ENCODE assay signal across 11 cellular contexts in genomic region chr18:78980777-78981651, GRCh38. TPM values are rescaled to one million over a fixed set of nuclear protein-coding genes. Genes with fewer than 3 reads are reported as not detected.
DNase-seq lines count a peak whose midpoint lies in the region; ATAC-seq and TF ChIP-seq lines count a peak whose summit lies in the region.
"Had no signal": no experiment of that assay in that cellular context is flagged by ENCODE, and none has a peak within 500 bp of the region (broad histone marks: within the 10 kb centered on the region; RNA-seq: fewer than 3 reads in every experiment).

No MANE protein-coding gene starts in this region.

- peaks cover 15% of the 10 kb centered on the region for H3K4me1 ChIP-seq in mesodermal cell (ENCODE audit: control insufficient read depth, insufficient read depth, low read length, poor library complexity, severe bottlenecking)
- H3K4me1 ChIP-seq in effector memory CD4-positive, alpha-beta T cell (ENCODE audit: control insufficient read depth, insufficient read depth, low read length, poor library complexity, severe bottlenecking): peaks cover 10% of the 10 kb centered on the region
- H3K4me1 ChIP-seq: foreskin keratinocyte had no signal

- ATAC-seq in left cardiac atrium: peak; percentile 32 to 38
- ATAC-seq in Right ventricle myocardium superior (ENCODE audit: poor library complexity): no peak
- ATAC-seq in HG03025 (IDR thresholded peaks at IDR 0.05; ENCODE audit: low FRiP score, unreplicated experiment): no peak
- ATAC-seq in HG03139 (IDR thresholded peaks at IDR 0.05; ENCODE audit: unreplicated experiment): no peak

- in situ Hi-C loops in astrocyte of the spinal cord (cut with HindIII; ENCODE audit: low sequenced_read_pairs): no loop called here

- no peaks in the 10 kb centered on the region for H3K36me3 ChIP-seq in mesodermal cell (ENCODE audit: control insufficient read depth, insufficient read depth, low read length)
- no peaks in the 10 kb centered on the region for H3K36me3 ChIP-seq in effector memory CD4-positive, alpha-beta T cell (ENCODE audit: control insufficient read depth, insufficient read depth, low read length)

- no peak for DNase-seq in left cardiac atrium
- DNase-seq in Right ventricle myocardium superior: no peak
- DNase-seq in astrocyte of the spinal cord (ENCODE audit: low read depth, low spot score): peak; percentile 25
- no peak for DNase-seq in effector memory CD4-positive, alpha-beta T cell
- no peak for DNase-seq in DMS153 treated with DMSO at 0.1 percent for 48 hours (lab: John Stamatoyannopoulos, UW; ENCODE audit: unreplicated experiment)
- DNase-seq: foreskin keratinocyte, HFFc6 had no signal

- no peaks in the 10 kb centered on the region for H3K9me3 ChIP-seq in mesodermal cell (ENCODE audit: control insufficient read depth, low read length)
- no peaks in the 10 kb centered on the region for H3K9me3 ChIP-seq in effector memory CD4-positive, alpha-beta T cell (ENCODE audit: control insufficient read depth, low read length)

- intact Hi-C loops in left cardiac atrium (cut with DNase I): loop anchor here in 1 of 2 donors (10.0 kb wide), 2 partner anchors 906 to 1076 kb away; no protein-coding TSS in a partner anchor
- intact Hi-C loops in Right ventricle myocardium superior (cut with DNase I): no loop called here

- H3K4me3 ChIP-seq in astrocyte of the spinal cord (ENCODE audit: low read depth, low read length) (peak overlapping the region; percentile 40), mesodermal cell (ENCODE audit: extremely low read depth, insufficient read depth, low read length, poor library complexity, severe bottlenecking) (peak overlapping the region; percentile 67)
- no peak overlapping the region for H3K4me3 ChIP-seq in effector memory CD4-positive, alpha-beta T cell (ENCODE audit: insufficient read depth, low read depth, low read length, poor library complexity, severe bottlenecking)

- no peak overlapping the region for H3K27ac ChIP-seq in mesodermal cell (ENCODE audit: low read depth, low read length, severe bottlenecking)
- no peak overlapping the region for H3K27ac ChIP-seq in effector memory CD4-positive, alpha-beta T cell (ENCODE audit: insufficient read depth, low read length, poor library complexity, severe bottlenecking)
- H3K27ac ChIP-seq: foreskin keratinocyte had no signal

- peaks cover 43% of the 10 kb centered on the region for H3K27me3 ChIP-seq in effector memory CD4-positive, alpha-beta T cell (replicated peaks; ENCODE audit: control insufficient read depth, insufficient read depth, low read length, poor library complexity, severe bottlenecking)

- WGBS in mesodermal cell (ENCODE audit: insufficient coverage in 2 of 2), 2 experiments: 0 to 1% methylated on average over 64 to 66 of the region's 78 CpGs

- no peak for TF ChIP-seq CTCF in astrocyte of the spinal cord (IDR thresholded peaks at IDR 0.05; ENCODE audit: low read depth, low read length)

RNA-seq across cellular contexts. Expression of gene SALL3, which starts 1.4 kb away (rescaled TPM):
- total RNA-seq in left cardiac atrium (1 to 10 TPM; 1.0 to 2.8 TPM), Right ventricle myocardium superior (0.08 TPM)
- 6.9 TPM for polyA plus RNA-seq in mesodermal cell (2013, experiment 1 of 2)
- 7.2 TPM for polyA plus RNA-seq in mesodermal cell (2013, experiment 2 of 2)
- total RNA-seq: foreskin keratinocyte; HFFc6; T-helper 1 cell treated with Interleukin-12 subunit alpha and Interleukin-12 subunit beta and Interleukin-4 antibody, amounts not matched to agents 30 ng/mL and 1 ng/mL, for 36 hours had no signal
- polyA plus RNA-seq: foreskin keratinocyte had no signal

Comparison
In these comparisons a context has a peak if more than half of its experiments do, and no peak if none do; other contexts are left out.
1. ATAC-seq: peak in left cardiac atrium (2 of 2); none in Right ventricle myocardium superior (single experiment), HG03025 (single experiment) and HG03139 (single experiment).